In the genomic region with DNA sequence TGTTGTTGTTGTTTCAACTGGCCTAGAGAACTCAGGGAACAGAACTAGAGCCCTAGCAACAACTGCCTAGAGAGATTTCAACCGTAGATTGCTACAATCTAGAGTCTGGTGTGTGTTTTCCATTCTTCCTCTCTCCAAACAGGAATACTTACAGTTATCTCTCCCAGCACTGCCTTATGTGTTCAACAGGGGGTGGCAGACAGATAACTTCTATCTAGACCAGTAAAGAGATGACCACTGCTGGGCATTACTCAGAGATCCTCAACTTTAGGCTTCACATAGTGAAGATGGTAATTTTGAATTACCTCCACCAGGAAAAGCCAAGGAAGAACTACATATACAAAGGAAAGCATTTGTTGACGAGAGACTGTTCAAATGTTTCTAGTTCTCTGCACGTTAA, we compare ENCODE assay signal across 21 cellular contexts. TPM values are rescaled to one million over a fixed set of nuclear protein-coding genes. Genes with fewer than 3 reads are reported as not detected.
A peak's percentile ranks its signal among the peaks of the same experiment; 100 is the strongest.
DNase-seq lines count a peak whose midpoint lies in the region; ATAC-seq, FAIRE-seq and TF ChIP-seq lines count a peak whose summit lies in the region.
"Had no signal": no experiment of that assay in that cellular context is flagged by ENCODE, and none has a peak within 500 bp of the region (broad histone marks: within the 10 kb centered on the region; RNA-seq: fewer than 3 reads in every experiment).

No MANE protein-coding gene starts in this region.

- TF ChIP-seq EP300 in K562 (IDR thresholded peaks at IDR 0.05; ENCODE audit: low read length) (peak; percentile 63), stomach (IDR thresholded peaks at IDR 0.05) (no peak)

- no peaks in the 10 kb centered on the region for H3K9me2 ChIP-seq in MM.1S (replicated peaks; ENCODE audit: insufficient read depth, low read length)

- FAIRE-seq in K562 (lab: Jason Lieb, UNC), result peak; percentile 70
- FAIRE-seq in GM12891 (lab: Jason Lieb, UNC), result no peak
- FAIRE-seq: A549, H1 had no signal

- H3K4me2 ChIP-seq in K562 (ENCODE audit: insufficient read depth, low read length) (peak overlapping the region; percentile 46), MM.1S (ENCODE audit: low read depth, low read length) (no peak overlapping the region)
- H3K4me2 ChIP-seq: A549 had no signal

- TF ChIP-seq CTCF in C4-2B (conservative IDR thresholded peaks at IDR 0.05), result peak; percentile 10; the same call in 1 of the 2 replicates
- TF ChIP-seq CTCF in K562 (IDR thresholded peaks at IDR 0.05 in 2 of 3, conservative IDR thresholded peaks at IDR 0.05 in 1 of 3; ENCODE audit: insufficient read depth in 2 of 3, low read depth in 1 of 3, low read length in 3 of 3), result peak in 2 of 3 experiments; percentile 15 to 34; a peak in 2 of 6 replicates
- no peak for TF ChIP-seq CTCF in progenitor cell of endocrine pancreas (IDR thresholded peaks at IDR 0.05; ENCODE audit: unreplicated experiment)
- no peak for TF ChIP-seq CTCF in stomach (IDR thresholded peaks at IDR 0.05)
- TF ChIP-seq CTCF in MM.1S (IDR thresholded peaks at IDR 0.05; ENCODE audit: low read length), result no peak

- no peaks in the 10 kb centered on the region for H3K36me3 Mint-ChIP-seq in progenitor cell of endocrine pancreas (ENCODE audit: insufficient read depth)

- H3K9me1 ChIP-seq in K562 (ENCODE audit: control insufficient read depth, insufficient read depth, low read length), result no peaks in the 10 kb centered on the region

- H3K9me3 ChIP-seq in K562 (replicated peaks; ENCODE audit: control insufficient read depth, insufficient read depth, low read depth, low read length), result no peaks in the 10 kb centered on the region; the same call in 1 of the 2 replicates
- no peaks in the 10 kb centered on the region for H3K9me3 ChIP-seq in stomach
- H3K9me3 ChIP-seq in MM.1S (replicated peaks; ENCODE audit: insufficient read depth, low read length), result no peaks in the 10 kb centered on the region
- H3K9me3 ChIP-seq: A549, MG63 had no signal

- H3K27ac ChIP-seq in C4-2B (peak overlapping the region; percentile 97; the same call in 1 of the 2 replicates), K562 (ENCODE audit: extremely low read depth, low read depth, low read length) (peak overlapping the region; percentile 53), stomach (no peak overlapping the region), MM.1S (ENCODE audit: low read length) (no peak overlapping the region)
- H3K27ac ChIP-seq: A549, HL-60 had no signal

- no peak overlapping the region for H3K4me3 ChIP-seq in K562
- H3K4me3 ChIP-seq in stomach, result no peak overlapping the region
- H3K4me3 ChIP-seq in MM.1S (ENCODE audit: low read length), result no peak overlapping the region
- H3K4me3 ChIP-seq: A549, MG63 had no signal

- H3K9ac ChIP-seq in K562 (ENCODE audit: insufficient read depth in 1 of 2, low read depth in 2 of 2, low read length in 2 of 2) (peak overlapping the region in 1 of 2 experiments; percentile 61; a peak in 1 of 4 replicates), MM.1S (ENCODE audit: low read length) (no peak overlapping the region)

- TF ChIP-seq POLR2A in K562 (conservative IDR thresholded peaks at IDR 0.05) (no peak), GM12891 (IDR thresholded peaks at IDR 0.05; ENCODE audit: low read depth, low read length) (no peak), stomach (IDR thresholded peaks at IDR 0.05) (no peak)

- H3K27me3 ChIP-seq in K562 (ENCODE audit: control insufficient read depth in 2 of 2, insufficient read depth in 2 of 2, low read length in 2 of 2) (no peaks in the 10 kb centered on the region), stomach (no peaks in the 10 kb centered on the region), MM.1S (replicated peaks; ENCODE audit: insufficient read depth, low read length) (no peaks in the 10 kb centered on the region)
- H3K27me3 ChIP-seq: MG63 had no signal

- TF ChIP-seq RAD21 in K562 (CRISPR knock-in tag; conservative IDR thresholded peaks at IDR 0.05 in 1 of 2, IDR thresholded peaks at IDR 0.05 in 1 of 2), result no peak

- ATAC-seq in K562, result peak; percentile 14
- ATAC-seq: A549 had no signal

- POLR2A ChIA-PET in K562 (lab: Yijun Ruan, JAX), result no interaction called here

- H3K4me1 ChIP-seq in K562 (replicated peaks in 1 of 2; ENCODE audit: control insufficient read depth in 2 of 2, insufficient read depth in 2 of 2, low read length in 2 of 2) (peaks cover 3 to 27% of the 10 kb centered on the region in 2 experiments; a peak in 4 of 5 replicates), stomach (peaks cover 5 to 39% (median 27%) of the 10 kb centered on the region in 4 donors), MM.1S (ENCODE audit: low read length) (no peaks in the 10 kb centered on the region)
- H3K4me1 ChIP-seq: A549 had no signal

- H2AFZ ChIP-seq in K562 (ENCODE audit: low read depth, low read length) (peak overlapping the region; percentile 73), MM.1S (ENCODE audit: low read length) (no peak overlapping the region)

- DNase-seq in NCI-H69 (lab: John Stamatoyannopoulos, UW) (peak; percentile 23), K562 (ENCODE audit: extremely low read depth in 1 of 4, low spot score in 3 of 4) (peak; percentile 7 to 62 (median 29)), progenitor cell of endocrine pancreas (ENCODE audit: low spot score, unreplicated experiment) (no peak), GM12891 (ENCODE audit: insufficient read length, low spot score) (no peak), globus pallidus (ENCODE audit: low spot score) (no peak), stomach (no peak), MM.1S (no peak)
- DNase-seq: Calu3, DND-41, KBM-7, MG63, NCI-H1105 treated with DMSO at 0.1 percent for 48 hours, NCI-H187 treated with DMSO at 0.1 percent for 48 hours, NCI-H2171, NCI-H82, SIG-M5 had no signal

- 7% methylated on average over 3 of the region's 3 CpGs for WGBS in K562 (ENCODE audit: insufficient coverage, low coverage, missing lambda C conversion rate)
- 68 to 79% (median 74%) methylated on average over 3 of the region's 3 CpGs for WGBS in stomach, 5 donors

- peaks cover 58% of the 10 kb centered on the region for H3K79me2 ChIP-seq in K562 (ENCODE audit: control insufficient read depth, insufficient read depth, low read length)
- peaks cover 65% of the 10 kb centered on the region for H3K79me2 ChIP-seq in MM.1S (ENCODE audit: low read length)

- in situ Hi-C loops in K562 (cut with MboI), result no loop called here

- H3K9me3 Mint-ChIP-seq in progenitor cell of endocrine pancreas (ENCODE audit: low read depth), result no peaks in the 10 kb centered on the region

- peaks cover 7% of the 10 kb centered on the region for H3F3A ChIP-seq in MM.1S (ENCODE audit: insufficient read depth, low read length)

- H3K36me3 ChIP-seq in K562 (ENCODE audit: control insufficient read depth, insufficient read depth, low read length) (no peaks in the 10 kb centered on the region; the same call in 2 of the 3 replicates), stomach (no peaks in the 10 kb centered on the region), MM.1S (replicated peaks; ENCODE audit: insufficient read depth, low read length) (no peaks in the 10 kb centered on the region; the same call in 1 of the 2 replicates)
- H3K36me3 ChIP-seq: MG63 had no signal

- CTCF ChIA-PET in K562 (lab: Yijun Ruan, JAX; ENCODE audit: low intra/inter-chr PET ratio), result no interaction called here

- no peaks in the 10 kb centered on the region for H3K27me3 Mint-ChIP-seq in progenitor cell of endocrine pancreas

- H3K4me3 Mint-ChIP-seq in progenitor cell of endocrine pancreas (ENCODE audit: low read depth), result no peak overlapping the region

- H3K27ac Mint-ChIP-seq in progenitor cell of endocrine pancreas, result peak overlapping the region; percentile 43

- intact Hi-C loops in K562 (cut with micrococcal nuclease), result no loop called here
- intact Hi-C loops in stomach (cut with DNase I; ENCODE audit: low total_unique reads), result no loop called here

- H4K20me1 ChIP-seq in K562 (replicated peaks; ENCODE audit: control insufficient read depth, insufficient read depth, low read length), result no peaks in the 10 kb centered on the region
- H4K20me1 ChIP-seq in MM.1S (ENCODE audit: insufficient read depth, low read length), result no peaks in the 10 kb centered on the region

- BruUV-seq in K562 (replicated peaks; lab: Mats Ljungman, UMichigan), result no TSS peak

- peaks cover 41% of the 10 kb centered on the region for H3K4me1 Mint-ChIP-seq in progenitor cell of endocrine pancreas (ENCODE audit: low read depth)

RNA-seq across cellular contexts. Expression of a gene that starts 4.8 kb away (rescaled TPM):
- 3.3 and 14.9 TPM in 2 replicates for total RNA-seq in K562 (2011; cell fraction: chromatin; rRNA removed; ENCODE audit: low replicate concordance)
- 3.5 and 5.1 TPM in 2 replicates for total RNA-seq in K562 (2011; cell fraction: nucleolus; rRNA removed)
- total RNA-seq in K562 (2011; cell fraction: nucleoplasm; rRNA removed), result 7.3 and 9.5 TPM in 2 replicates
- total RNA-seq in K562 (2014; rRNA removed) (2.4 and 3.1 TPM in 2 replicates), K562 (2014; rRNA removed; fragmentation: Illumina TruSeq; extraction: Trizol) (6.2 and 7.3 TPM in 2 replicates), K562 (2015; rRNA removed; fragmentation: Illumina TruSeq; extraction: Trizol) (5.1 and 5.4 TPM in 2 replicates), K562 (2021) (5.2 and 6.0 TPM in 2 replicates), progenitor cell of endocrine pancreas (18.9 and 25.0 TPM in 2 replicates), stomach (10 to 100 TPM in 2 of 5 donors, 1 to 10 TPM in 3; 4.5 to 30.3 (median 9.4) TPM)
- polyA plus RNA-seq in K562 (2011; rRNA removed) (5.6 and 6.2 TPM in 2 replicates), K562 (2014; fragmentation: Illumina TruSeq; extraction: Trizol) (3.9 and 4.9 TPM in 2 replicates), K562 (2014; fragmentation: Nextera tagmentation; extraction: Ambion mirVana) (1 to 10 TPM; 1.8 to 1.9 TPM), K562 (2014; rRNA removed) (3.2 and 3.3 TPM in 2 replicates), stomach (1 to 10 TPM; 1.4 to 2.2 (median 1.5) TPM)
- 0.64 and 2.8 TPM in 2 replicates for polyA plus RNA-seq in K562 (2011; cell fraction: cytosol; rRNA removed)
- 3.2 and 6.7 TPM in 2 replicates for polyA plus RNA-seq in K562 (2011; cell fraction: nucleus; rRNA removed)
- polyA plus RNA-seq in K562 (2012), result 3.8 and 5.6 TPM in 2 replicates
- polyA minus RNA-seq in K562 (2011; rRNA and poly(A)+ RNA removed), result 6.4 and 9.7 TPM in 2 replicates
- 2.3 and 4.1 TPM in 2 replicates for polyA minus RNA-seq in K562 (2011; cell fraction: cytosol; rRNA and poly(A)+ RNA removed)
- 8.6 and 12.9 TPM in 2 replicates for polyA minus RNA-seq in K562 (2011; cell fraction: nucleus; rRNA and poly(A)+ RNA removed)
- 2.5 TPM for polyA plus RNA-seq in GM12891 (2012; ENCODE audit: low read depth, missing spikeins)

RNA-seq across cellular contexts. Expression of a gene that starts 5.1 kb away (rescaled TPM):
- total RNA-seq in K562 (2011; cell fraction: chromatin; rRNA removed; ENCODE audit: low replicate concordance), result 0.23 and 0.86 TPM in 2 replicates
- 0.33 and 0.53 TPM in 2 replicates for total RNA-seq in K562 (2011; cell fraction: nucleolus; rRNA removed)
- 0.51 and 0.92 TPM in 2 replicates for total RNA-seq in K562 (2011; cell fraction: nucleoplasm; rRNA removed)
- 0.04 TPM in 1 of 2 replicates, not detected in the other for total RNA-seq in K562 (2014; rRNA removed)
- total RNA-seq in K562 (2014; rRNA removed; fragmentation: Illumina TruSeq; extraction: Trizol), result 0.13 TPM in 1 of 2 replicates, not detected in the other
- 0.11 TPM in 1 of 2 replicates, not detected in the other for total RNA-seq in K562 (2015; rRNA removed; fragmentation: Illumina TruSeq; extraction: Trizol)
- total RNA-seq in K562 (2021), result 0.07 and 0.31 TPM in 2 replicates
- 0.08 and 0.23 TPM in 2 replicates for polyA plus RNA-seq in K562 (2011; rRNA removed)
- polyA plus RNA-seq in K562 (2011; cell fraction: cytosol; rRNA removed), result 0.01 and 0.06 TPM in 2 replicates
- polyA plus RNA-seq in K562 (2011; cell fraction: nucleus; rRNA removed), result 0.29 and 0.36 TPM in 2 replicates
- polyA plus RNA-seq in K562 (2012), result 0.03 and 0.07 TPM in 2 replicates
- 0.03 and 0.10 TPM in 2 replicates for polyA plus RNA-seq in K562 (2014; fragmentation: Illumina TruSeq; extraction: Trizol)
- polyA plus RNA-seq in K562 (2014; fragmentation: Nextera tagmentation; extraction: Ambion mirVana), result under 1 TPM; 0.03 to 0.06 TPM
- polyA plus RNA-seq in K562 (2014; rRNA removed), result 0.11 TPM in 1 of 2 replicates, not detected in the other
- 0.15 and 0.77 TPM in 2 replicates for polyA minus RNA-seq in K562 (2011; rRNA and poly(A)+ RNA removed)
- not detected in 2 replicates for polyA minus RNA-seq in K562 (2011; cell fraction: cytosol; rRNA and poly(A)+ RNA removed)
- polyA minus RNA-seq in K562 (2011; cell fraction: nucleus; rRNA and poly(A)+ RNA removed), result 0.40 and 0.56 TPM in 2 replicates
- total RNA-seq in progenitor cell of endocrine pancreas, result 8.7 and 10.1 TPM in 2 replicates
- polyA plus RNA-seq in GM12891 (2012; ENCODE audit: low read depth, missing spikeins), result 0.39 TPM
- 1 to 10 TPM in 1 of 5 donors, under 1 TPM in 2, not detected in 2; 0.43 to 3.9 (median 0.45) TPM for total RNA-seq in stomach
- under 1 TPM in 2 of 3 donors, not detected in 1; 0.25 to 0.50 TPM for polyA plus RNA-seq in stomach
- total RNA-seq: NCI-H460 had no signal

Comparison
In these comparisons a context has a peak if more than half of its experiments do, and no peak if none do; other contexts are left out.
1. H3K27ac ChIP-seq: peak in C4-2B (single experiment) and K562 (single experiment); none in stomach (0 of 5) and MM.1S (single experiment).
2. CTCF ChIP-seq: peak in C4-2B (single experiment) and K562 (2 of 3); none in progenitor cell of endocrine pancreas (single experiment), stomach (0 of 7) and MM.1S (single experiment).
3. DNase-seq: peak in NCI-H69 (single experiment) and K562 (4 of 4); none in progenitor cell of endocrine pancreas (single experiment), GM12891 (single experiment), globus pallidus (single experiment), stomach (single experiment) and MM.1S (single experiment).